Comparison of ENCODE assay signal across 9 cellular contexts in genomic region chr16:15509593-15510520, GRCh38.
DNase-seq lines count a peak whose midpoint lies in the region; TF ChIP-seq lines count a peak whose summit lies in the region.
"Had no signal": no experiment of that assay in that cellular context is flagged by ENCODE, and none has a peak within 500 bp of the region (broad histone marks: within the 10 kb centered on the region; RNA-seq: fewer than 3 reads in every experiment).

No MANE protein-coding gene starts in this region.

- intact Hi-C loops in posterior vena cava (cut with DNase I): no loop called here

- peaks cover 3% of the 10 kb centered on the region for H3K36me3 Mint-ChIP-seq in nephron (ENCODE audit: low read depth)

- H3K4me3 ChIP-seq in NB4 (ENCODE audit: low read depth, low read length) (no peak overlapping the region), astrocyte of the cerebellum (ENCODE audit: low read depth, low read length) (no peak overlapping the region)

- DNase-seq in NCI-H526 (lab: John Stamatoyannopoulos, UW) (peak; percentile 12 to 38), NCI-H526 treated with DMSO at 0.1 percent for 48 hours (lab: John Stamatoyannopoulos, UW) (no peak), NB4 (ENCODE audit: low read depth) (peak; percentile 98), astrocyte of the cerebellum (ENCODE audit: low read depth) (peak; percentile 61), activated gamma-delta T cell (lab: John Stamatoyannopoulos, UW) (no peak), posterior vena cava (ENCODE audit: low spot score) (no peak)
- no peak for DNase-seq in central memory CD4-positive, alpha-beta T cell
- DNase-seq: NCI-H2081 had no signal

- peaks cover 35% of the 10 kb centered on the region for H3K4me1 Mint-ChIP-seq in nephron

- in situ Hi-C loops in astrocyte of the cerebellum (cut with HindIII; ENCODE audit: low sequenced_read_pairs): no loop called here

- H3K4me3 Mint-ChIP-seq in nephron: peak overlapping the region in 1 of 3 experiments; percentile 5

- peaks cover 13% of the 10 kb centered on the region for H3K27me3 Mint-ChIP-seq in nephron (ENCODE audit: low read depth)

- H3K27ac Mint-ChIP-seq in nephron: peak overlapping the region; percentile 37 to 76 (median 58)

- no peak for TF ChIP-seq CTCF in NB4 (IDR thresholded peaks at IDR 0.05; ENCODE audit: low read depth, low read length)
- peak; percentile 14 for TF ChIP-seq CTCF in astrocyte of the cerebellum (IDR thresholded peaks at IDR 0.05; ENCODE audit: low read depth, low read length, missing control alignments)
- no peak for TF ChIP-seq CTCF in nephron (IDR thresholded peaks at IDR 0.05; ENCODE audit: unreplicated experiment in 3 of 3)

- TF ChIP-seq POLR2A in NB4 (IDR thresholded peaks at IDR 0.05; ENCODE audit: extremely low read depth, insufficient read length): no peak

- no peaks in the 10 kb centered on the region for H3K9me3 Mint-ChIP-seq in nephron

Comparison
In these comparisons a context has a peak if more than half of its experiments do, and no peak if none do; other contexts are left out.
1. DNase-seq: peak in NCI-H526 (2 of 2), NB4 (single experiment) and astrocyte of the cerebellum (single experiment); none in NCI-H526 treated with DMSO at 0.1 percent for 48 hours (single experiment), activated gamma-delta T cell (single experiment), central memory CD4-positive, alpha-beta T cell (single experiment) and posterior vena cava (single experiment).